In the genomic region with DNA sequence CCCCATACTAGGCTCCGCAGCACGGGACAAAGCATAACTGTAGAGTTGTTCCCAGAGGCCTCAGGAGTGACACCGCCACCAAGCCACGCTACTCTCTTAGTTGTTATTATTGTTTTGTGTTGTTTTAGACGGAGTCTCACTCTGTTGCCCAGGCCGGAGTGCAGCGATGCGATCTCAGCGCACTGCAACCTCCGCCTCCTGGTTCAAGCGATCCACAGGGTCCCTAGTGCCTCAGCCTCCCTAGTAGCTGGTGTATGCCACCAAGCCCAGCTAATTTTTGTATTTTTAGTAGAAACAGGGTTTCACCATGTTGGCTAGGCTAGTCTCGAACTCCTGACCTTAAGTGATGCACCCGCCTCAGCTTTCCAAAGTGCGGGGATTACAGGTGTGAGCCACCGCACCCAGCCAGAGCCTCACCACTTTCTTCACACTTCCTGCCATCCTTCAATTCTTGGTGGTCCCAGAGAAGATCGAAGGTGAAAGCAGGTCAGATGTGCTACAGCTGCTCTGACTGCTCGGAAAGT, we compare ENCODE assay signal across 9 cellular contexts. TPM values are rescaled to one million over a fixed set of nuclear protein-coding genes. Genes with fewer than 3 reads are reported as not detected.
DNase-seq lines count a peak whose midpoint lies in the region; ATAC-seq and TF ChIP-seq lines count a peak whose summit lies in the region.
"Had no signal": no experiment of that assay in that cellular context is flagged by ENCODE, and none has a peak within 500 bp of the region (broad histone marks: within the 10 kb centered on the region; RNA-seq: fewer than 3 reads in every experiment).

No MANE protein-coding gene starts in this region.

- H3K4me1 ChIP-seq in cardiac muscle cell (ENCODE audit: low read depth) = peaks cover 18% of the 10 kb centered on the region
- peaks cover 27% of the 10 kb centered on the region for H3K4me1 ChIP-seq in mononuclear cell (ENCODE audit: insufficient read depth, low read length)
- no peaks in the 10 kb centered on the region for H3K4me1 ChIP-seq in uterus

- DNase-seq in cardiac muscle cell (ENCODE audit: low read depth in 1 of 2, low spot score in 1 of 2) = no peak
- DNase-seq in left cardiac atrium = no peak
- DNase-seq in cardiac fibroblast (ENCODE audit: low read depth in 2 of 2) = no peak
- DNase-seq in uterus = no peak
- no peak for DNase-seq in stimulated activated naive CD4-positive, alpha-beta T cell treated with Interleukin-2 at 50 U/mL for 16 hours (lab: John Stamatoyannopoulos, UW)
- no peak for DNase-seq in DMS 273 treated with DMSO at 0.1 percent for 48 hours (lab: John Stamatoyannopoulos, UW)

- TF ChIP-seq POLR2A in uterus (IDR thresholded peaks at IDR 0.05) = no peak

- H3K36me3 ChIP-seq in cardiac muscle cell (peaks cover 3% of the 10 kb centered on the region), uterus (no peaks in the 10 kb centered on the region)

- H3K27me3 ChIP-seq in cardiac muscle cell (no peaks in the 10 kb centered on the region), mononuclear cell (ENCODE audit: insufficient read depth, low read length) (no peaks in the 10 kb centered on the region), uterus (no peaks in the 10 kb centered on the region)

- intact Hi-C loops in left cardiac atrium (cut with DNase I) (no loop called here), uterus (cut with DNase I; ENCODE audit: low total_unique reads) (no loop called here)

- peak overlapping the region; percentile 95 for H3K27ac ChIP-seq in cardiac muscle cell
- H3K27ac ChIP-seq in uterus = peak overlapping the region; percentile 82 to 93

- H3K9me3 ChIP-seq in cardiac muscle cell (ENCODE audit: low read depth) (no peaks in the 10 kb centered on the region), mononuclear cell (ENCODE audit: low read depth, low read length) (no peaks in the 10 kb centered on the region), uterus (no peaks in the 10 kb centered on the region)

- ATAC-seq in left cardiac atrium = no peak
- no peak for ATAC-seq in HG03571 (IDR thresholded peaks at IDR 0.05; ENCODE audit: unreplicated experiment)

- TF ChIP-seq CTCF in cardiac muscle cell (IDR thresholded peaks at IDR 0.05; ENCODE audit: low read depth, low read length) (no peak), cardiac fibroblast (IDR thresholded peaks at IDR 0.05; ENCODE audit: low read depth, low read length) (no peak), uterus (IDR thresholded peaks at IDR 0.05) (no peak)

- H3K4me3 ChIP-seq in cardiac muscle cell (peak overlapping the region; percentile 80), cardiac fibroblast (replicated peaks in 1 of 2; ENCODE audit: low read depth in 2 of 2, low read length in 2 of 2) (peak overlapping the region; percentile 86 to 94), mononuclear cell (ENCODE audit: low read length) (peak overlapping the region; percentile 95), uterus (peak overlapping the region; percentile 78 to 92)

RNA-seq across cellular contexts. Expression of gene RPL7L1, which starts 11.8 kb away (rescaled TPM):
- total RNA-seq in cardiac muscle cell (75.6 and 85.4 TPM in 2 replicates), left cardiac atrium (10 to 100 TPM; 50.8 to 60.8 TPM), mononuclear cell (64.2 TPM), uterus (100 to 1,000 TPM in 1 of 4 donors, 10 to 100 TPM in 3; 62.9 to 123 (median 82.1) TPM)
- polyA plus RNA-seq in cardiac muscle cell = 89.5 and 121 TPM in 2 replicates

RNA-seq across cellular contexts. Expression of gene PTCRA, which starts 24.6 kb away (rescaled TPM):
- not detected in 2 replicates for total RNA-seq in cardiac muscle cell
- polyA plus RNA-seq in cardiac muscle cell = not detected in 2 replicates
- total RNA-seq in left cardiac atrium = not detected
- total RNA-seq in mononuclear cell = 6.9 TPM
- 1 to 10 TPM in 1 of 4 donors, not detected in 3; 2.0 TPM for total RNA-seq in uterus
- total RNA-seq: LHCN-M2 had no signal

RNA-seq across cellular contexts. Expression of gene CNPY3, which starts 38.0 kb away (rescaled TPM):
- 73.0 and 78.1 TPM in 2 replicates for total RNA-seq in cardiac muscle cell
- polyA plus RNA-seq in cardiac muscle cell = 70.7 and 89.9 TPM in 2 replicates
- total RNA-seq in left cardiac atrium = 10 to 100 TPM; 19.1 to 28.4 TPM
- total RNA-seq in mononuclear cell = 77.1 TPM
- 100 to 1,000 TPM in 1 of 4 donors, 10 to 100 TPM in 3; 23.2 to 130 (median 39.1) TPM for total RNA-seq in uterus
